19 cellular contexts compared by ENCODE assay signal in genomic region chr4:108336076-108336475, GRCh38.
A peak's percentile ranks its signal among the peaks of the same experiment; 100 is the strongest.
DNase-seq lines count a peak whose midpoint lies in the region; ATAC-seq and TF ChIP-seq lines count a peak whose summit lies in the region.
"Had no signal": no experiment of that assay in that cellular context is flagged by ENCODE, and none has a peak within 500 bp of the region (broad histone marks: within the 10 kb centered on the region; RNA-seq: fewer than 3 reads in every experiment).

No MANE protein-coding gene starts in this region.

- no peak overlapping the region for H2AK5ac ChIP-seq in mesenchymal stem cell (ENCODE audit: low read length, severe bottlenecking)

- H3K14ac ChIP-seq in mesenchymal stem cell (ENCODE audit: low read length in 2 of 2) = no peak overlapping the region

- no peak overlapping the region for H3K27ac ChIP-seq in mesenchymal stem cell (ENCODE audit: low read length, poor library complexity, severe bottlenecking)
- H3K27ac ChIP-seq: adrenal gland had no signal

- no peak overlapping the region for H2BK15ac ChIP-seq in mesenchymal stem cell (ENCODE audit: low read depth, poor library complexity, severe bottlenecking)

- no peak overlapping the region for H3K4ac ChIP-seq in mesenchymal stem cell (ENCODE audit: low read depth in 1 of 2, low read length in 2 of 2)

- no peak overlapping the region for H2BK5ac ChIP-seq in mesenchymal stem cell (ENCODE audit: low read depth, low read length, poor library complexity, severe bottlenecking)

- ATAC-seq in HG02571 (IDR thresholded peaks at IDR 0.05; ENCODE audit: unreplicated experiment) = no peak
- ATAC-seq: effector memory CD8-positive, alpha-beta T cell; left cardiac atrium had no signal

- H2AFZ ChIP-seq in mesenchymal stem cell (ENCODE audit: low read depth, low read length) = no peak overlapping the region

- TF ChIP-seq CTCF in epithelial cell of esophagus (IDR thresholded peaks at IDR 0.05; ENCODE audit: insufficient read depth, low read depth, low read length, missing control alignments) = no peak

- H3K18ac ChIP-seq in mesenchymal stem cell (ENCODE audit: low read depth in 1 of 2, low read length in 2 of 2) = no peak overlapping the region

- in situ Hi-C loops in KBM-7 (cut with MboI; ENCODE audit: low pct_unique_long_range_greater_than_20kb, low sequenced_read_pairs) = no loop called here

- no peaks in the 10 kb centered on the region for H3K79me1 ChIP-seq in mesenchymal stem cell (replicated peaks; ENCODE audit: low read length, poor library complexity, severe bottlenecking)

- no peak overlapping the region for H3K23ac ChIP-seq in mesenchymal stem cell (ENCODE audit: low read length in 2 of 2)

- no peaks in the 10 kb centered on the region for H3K9me3 ChIP-seq in mesenchymal stem cell (ENCODE audit: control insufficient read depth, low read length)
- H3K9me3 ChIP-seq: adrenal gland, HAP-1 had no signal

- no peak overlapping the region for H2BK120ac ChIP-seq in mesenchymal stem cell (ENCODE audit: low read depth, low read length)

- H3K4me3 ChIP-seq in epithelial cell of esophagus (ENCODE audit: low read length) (no peak overlapping the region), mesenchymal stem cell (ENCODE audit: insufficient read depth in 1 of 2, low read depth in 1 of 2, low read length in 2 of 2) (no peak overlapping the region)
- H3K4me3 ChIP-seq: adrenal gland, HAP-1 had no signal

- H3K27me3 ChIP-seq in mesenchymal stem cell (ENCODE audit: control insufficient read depth in 1 of 2, insufficient read depth in 1 of 2, low read length in 2 of 2) = peaks cover 0 to 41% of the 10 kb centered on the region in 2 experiments
- H3K27me3 ChIP-seq: adrenal gland had no signal

- DNase-seq in Daoy (ENCODE audit: low read depth) (peak; percentile 45), M059J (ENCODE audit: low read depth) (peak; percentile 73), epithelial cell of esophagus (ENCODE audit: low read depth) (peak; percentile 81), mesenchymal stem cell (peak; percentile 74), NCI-H1105 treated with DMSO at 0.1 percent for 48 hours (lab: John Stamatoyannopoulos, UW) (no peak), NCI-H2029 treated with DMSO at 0.1 percent for 48 hours (lab: John Stamatoyannopoulos, UW) (no peak), KBM-7 (no peak)
- DNase-seq: activated CD8-positive, alpha-beta memory T cell treated with anti-CD3 and anti-CD28 coated beads, Interleukin-2, amount 50 U/mL, for 48 hours; activated gamma-delta T cell; cerebellar nuclear complex; effector memory CD8-positive, alpha-beta T cell; KG1; left cardiac atrium; NCI-H1105; NCI-H510A treated with DMSO at 0.1 percent for 48 hours; posterior cingulate gyrus had no signal

- H3K9ac ChIP-seq in mesenchymal stem cell (ENCODE audit: low read length) = no peak overlapping the region

- no peak overlapping the region for H3K4me2 ChIP-seq in mesenchymal stem cell (ENCODE audit: low read length, poor library complexity, severe bottlenecking)

- H4K91ac ChIP-seq in mesenchymal stem cell (ENCODE audit: low read length) = no peak overlapping the region

- no peaks in the 10 kb centered on the region for H3K4me1 ChIP-seq in mesenchymal stem cell (ENCODE audit: control insufficient read depth, insufficient read depth, low read depth, low read length)

- no peaks in the 10 kb centered on the region for H3K36me3 ChIP-seq in mesenchymal stem cell (ENCODE audit: control insufficient read depth in 1 of 2, insufficient read depth in 2 of 2, low read depth in 1 of 2, low read length in 2 of 2)
- H3K36me3 ChIP-seq: adrenal gland, HAP-1 had no signal

- no peak overlapping the region for H2BK12ac ChIP-seq in mesenchymal stem cell (ENCODE audit: low read length in 2 of 2)

- no peak overlapping the region for H4K8ac ChIP-seq in mesenchymal stem cell (ENCODE audit: low read length)

Comparison
In these comparisons a context has a peak if more than half of its experiments do, and no peak if none do; other contexts are left out.
1. DNase-seq: peak in Daoy (single experiment), M059J (single experiment), epithelial cell of esophagus (single experiment) and mesenchymal stem cell (single experiment); none in NCI-H1105 treated with DMSO at 0.1 percent for 48 hours (single experiment), NCI-H2029 treated with DMSO at 0.1 percent for 48 hours (single experiment) and KBM-7 (single experiment).